Comparison of ENCODE assay signal across 10 cellular contexts in genomic region chr5:752532-753115, GRCh38. TPM values are rescaled to one million over a fixed set of nuclear protein-coding genes. Genes with fewer than 3 reads are reported as not detected.
DNase-seq lines count a peak whose midpoint lies in the region; ATAC-seq, FAIRE-seq and TF ChIP-seq lines count a peak whose summit lies in the region.
"Not testable (repeated sequence)": the region's sequence is repeated elsewhere in the genome, so short reads cannot be mapped to it uniquely, and the experiment has no call there.
"Had no signal": no experiment of that assay in that cellular context is flagged by ENCODE, and none has a peak within 500 bp of the region (broad histone marks: within the 10 kb centered on the region; RNA-seq: fewer than 3 reads in every experiment).

No MANE protein-coding gene starts in this region.

- FAIRE-seq in K562 (lab: Jason Lieb, UNC) = peak; percentile 49

- H3K27me3 ChIP-seq in Karpas-422 (ENCODE audit: low read length); upper lobe of right lung: not testable (repeated sequence)
- peaks cover 13 to 25% of the 10 kb centered on the region in 2 experiments; a peak in 4 of 5 replicates for H3K27me3 ChIP-seq in K562 (ENCODE audit: control insufficient read depth in 2 of 2, insufficient read depth in 2 of 2, low read length in 2 of 2)

- not testable (repeated sequence) for TF ChIP-seq POLR2A in K562 (conservative IDR thresholded peaks at IDR 0.05)

- in situ Hi-C loops in K562 (cut with MboI) = loop anchor here (10.0 kb wide), 1 partner anchor 92 kb away; no protein-coding TSS in a partner anchor

- not testable (repeated sequence) for H3K9ac ChIP-seq in Karpas-422 (ENCODE audit: low read length); K562 (ENCODE audit: insufficient read depth in 1 of 2, low read depth in 2 of 2, low read length in 2 of 2)

- not testable (repeated sequence) for H3K9me1 ChIP-seq in K562 (ENCODE audit: control insufficient read depth, insufficient read depth, low read length)

- not testable (repeated sequence) for TF ChIP-seq EP300 in K562 (IDR thresholded peaks at IDR 0.05; ENCODE audit: low read length)

- H3K4me3 Mint-ChIP-seq in activated CD8-positive, alpha-beta memory T cell treated with anti-CD3 and anti-CD28 coated beads, Interleukin-2, amount 10 ng/mL, durations not matched to agents 7 days and 5 days = not testable (repeated sequence)

- not testable (repeated sequence) for H4K20me1 ChIP-seq in Karpas-422 (ENCODE audit: insufficient read depth, low read depth, low read length); K562 (replicated peaks; ENCODE audit: control insufficient read depth, insufficient read depth, low read length)

- DNase-seq in 8988T (peak; percentile 6), Karpas-422 (peak; percentile 22), mesenteric fat pad (ENCODE audit: low spot score) (peak; percentile 55), upper lobe of right lung (peak; percentile 21)
- peak; percentile 5 for DNase-seq in activated CD4-positive, alpha-beta T cell treated with anti-CD3 and anti-CD28 coated beads for 1 hour
- peak; percentile 5 for DNase-seq in activated CD8-positive, alpha-beta memory T cell treated with anti-CD3 and anti-CD28 coated beads, Interleukin-2, amount 10 ng/mL, durations not matched to agents 7 days and 5 days
- not testable (repeated sequence) for DNase-seq in K562 (ENCODE audit: extremely low read depth in 1 of 4, low spot score in 3 of 4)

- not testable (repeated sequence) for BruUV-seq in K562 (replicated peaks; lab: Mats Ljungman, UMichigan)

- H3K9me3 ChIP-seq in Karpas-422 (ENCODE audit: low read length); K562 (replicated peaks; ENCODE audit: control insufficient read depth, insufficient read depth, low read depth, low read length); upper lobe of right lung: not testable (repeated sequence)

- H3K27me3 Mint-ChIP-seq in activated CD8-positive, alpha-beta memory T cell treated with anti-CD3 and anti-CD28 coated beads, Interleukin-2, amount 10 ng/mL, durations not matched to agents 7 days and 5 days = not testable (repeated sequence)

- TF ChIP-seq RAD21 in K562 (CRISPR knock-in tag; conservative IDR thresholded peaks at IDR 0.05 in 1 of 2, IDR thresholded peaks at IDR 0.05 in 1 of 2) = not testable (repeated sequence)

- CTCF ChIA-PET in activated CD8-positive, alpha-beta memory T cell treated with anti-CD3 and anti-CD28 coated beads, Interleukin-2, amount 10 ng/mL, durations not matched to agents 7 days and 5 days (lab: Charles Lee); K562 (lab: Yijun Ruan, JAX; ENCODE audit: low intra/inter-chr PET ratio): not testable (repeated sequence)

- not testable (repeated sequence) for H3K36me3 Mint-ChIP-seq in activated CD8-positive, alpha-beta memory T cell treated with anti-CD3 and anti-CD28 coated beads, Interleukin-2, amount 10 ng/mL, durations not matched to agents 7 days and 5 days

- H3K36me3 ChIP-seq in Karpas-422 (ENCODE audit: insufficient read depth, low read length); K562 (ENCODE audit: control insufficient read depth, insufficient read depth, low read length); upper lobe of right lung: not testable (repeated sequence)

- not testable (repeated sequence) for H2AFZ ChIP-seq in Karpas-422 (ENCODE audit: low read length); K562 (ENCODE audit: low read depth, low read length)

- H3K27ac ChIP-seq in Karpas-422 (ENCODE audit: low read length); K562 (ENCODE audit: extremely low read depth, low read depth, low read length); upper lobe of right lung: not testable (repeated sequence)

- H3K79me2 ChIP-seq in Karpas-422 (ENCODE audit: low read length); K562 (ENCODE audit: control insufficient read depth, insufficient read depth, low read length): not testable (repeated sequence)

- H3K9me3 Mint-ChIP-seq in activated CD8-positive, alpha-beta memory T cell treated with anti-CD3 and anti-CD28 coated beads, Interleukin-2, amount 10 ng/mL, durations not matched to agents 7 days and 5 days (ENCODE audit: low read depth) = not testable (repeated sequence)

- intact Hi-C loops in K562 (cut with micrococcal nuclease); upper lobe of right lung (cut with DNase I): not testable (repeated sequence)

- H3K27ac Mint-ChIP-seq in activated CD8-positive, alpha-beta memory T cell treated with anti-CD3 and anti-CD28 coated beads, Interleukin-2, amount 10 ng/mL, durations not matched to agents 7 days and 5 days = not testable (repeated sequence)

- H3K4me2 ChIP-seq in Karpas-422 (ENCODE audit: low read depth, low read length, poor library complexity, severe bottlenecking); K562 (ENCODE audit: insufficient read depth, low read length): not testable (repeated sequence)

- H3K9me2 ChIP-seq in Karpas-422 (replicated peaks; ENCODE audit: insufficient read depth, low read length) = not testable (repeated sequence)

- not testable (repeated sequence) for ATAC-seq in activated CD8-positive, alpha-beta memory T cell treated with anti-CD3 and anti-CD28 coated beads, Interleukin-2, amount 10 ng/mL, durations not matched to agents 7 days and 5 days; upper lobe of right lung
- ATAC-seq in K562 = peak; percentile 69

- POLR2A ChIA-PET in K562 (lab: Yijun Ruan, JAX) = not testable (repeated sequence)

- not testable (repeated sequence) for TF ChIP-seq CTCF in K562 (IDR thresholded peaks at IDR 0.05 in 2 of 3, conservative IDR thresholded peaks at IDR 0.05 in 1 of 3; ENCODE audit: insufficient read depth in 2 of 3, low read depth in 1 of 3, low read length in 3 of 3); upper lobe of right lung (IDR thresholded peaks at IDR 0.05)

- 2% methylated on average over 10 of the region's 20 CpGs for WGBS in K562 (ENCODE audit: insufficient coverage, low coverage, missing lambda C conversion rate)

- H3K4me1 ChIP-seq in Karpas-422 (ENCODE audit: low read length); upper lobe of right lung: not testable (repeated sequence)
- peaks cover 0 to 12% of the 10 kb centered on the region in 2 experiments; a peak in 1 of 5 replicates for H3K4me1 ChIP-seq in K562 (replicated peaks in 1 of 2; ENCODE audit: control insufficient read depth in 2 of 2, insufficient read depth in 2 of 2, low read length in 2 of 2)

- H3K4me1 Mint-ChIP-seq in activated CD8-positive, alpha-beta memory T cell treated with anti-CD3 and anti-CD28 coated beads, Interleukin-2, amount 10 ng/mL, durations not matched to agents 7 days and 5 days = not testable (repeated sequence)

- not testable (repeated sequence) for H3K4me3 ChIP-seq in Karpas-422 (ENCODE audit: low read length); K562; upper lobe of right lung

RNA-seq across cellular contexts. Expression of gene ZDHHC11B, which starts 31.9 kb away (rescaled TPM):
- total RNA-seq in Karpas-422 (2014; rRNA removed; shearing (Covaris generic); ENCODE audit: low replicate concordance) = 0.34 and 1.5 TPM in 2 replicates
- under 1 TPM in 1 of 2 experiments, not detected in 1; 0.21 TPM for total RNA-seq in activated CD8-positive, alpha-beta memory T cell treated with anti-CD3 and anti-CD28 coated beads, Interleukin-2, amount 10 ng/mL, durations not matched to agents 7 days and 5 days
- 0.90 TPM in 1 of 2 replicates, not detected in the other for total RNA-seq in K562 (2011; cell fraction: chromatin; rRNA removed; ENCODE audit: low replicate concordance)
- 0.26 TPM in 1 of 2 replicates, not detected in the other for total RNA-seq in K562 (2011; cell fraction: nucleolus; rRNA removed)
- not detected in 2 replicates for total RNA-seq in K562 (2011; cell fraction: nucleoplasm; rRNA removed)
- total RNA-seq in K562 (2014; rRNA removed) (0.12 and 0.23 TPM in 2 replicates), K562 (2014; rRNA removed; fragmentation: Illumina TruSeq; extraction: Trizol) (0.15 and 0.22 TPM in 2 replicates), K562 (2015; rRNA removed; fragmentation: Illumina TruSeq; extraction: Trizol) (0.30 TPM in 1 of 2 replicates, not detected in the other), K562 (2021) (0.16 TPM in 1 of 2 replicates, not detected in the other), mesenteric fat pad (6.9 TPM), upper lobe of right lung (8.0 TPM)
- polyA plus RNA-seq in K562 (2011; rRNA removed) (0.08 and 0.21 TPM in 2 replicates), K562 (2014; fragmentation: Illumina TruSeq; extraction: Trizol) (0.08 and 0.15 TPM in 2 replicates), K562 (2014; fragmentation: Nextera tagmentation; extraction: Ambion mirVana) (under 1 TPM in 1 of 2 experiments, not detected in 1; 0.03 TPM), K562 (2014; rRNA removed) (0.07 TPM in 1 of 2 replicates, not detected in the other)
- polyA plus RNA-seq in K562 (2011; cell fraction: cytosol; rRNA removed) = not detected in 2 replicates
- 0.46 and 1.5 TPM in 2 replicates for polyA plus RNA-seq in K562 (2011; cell fraction: nucleus; rRNA removed)
- 0.14 and 0.47 TPM in 2 replicates for polyA plus RNA-seq in K562 (2012)
- polyA minus RNA-seq in K562 (2011; rRNA and poly(A)+ RNA removed) = not detected in 2 replicates
- not detected in 2 replicates for polyA minus RNA-seq in K562 (2011; cell fraction: cytosol; rRNA and poly(A)+ RNA removed)
- 0.22 and 0.54 TPM in 2 replicates for polyA minus RNA-seq in K562 (2011; cell fraction: nucleus; rRNA and poly(A)+ RNA removed)
- total RNA-seq: GM12878 had no signal
- polyA plus RNA-seq: CD14-positive monocyte; CD8-positive, alpha-beta memory T cell had no signal

RNA-seq across cellular contexts. Expression of gene TPPP, which starts 59.5 kb away (rescaled TPM):
- 1.6 and 1.8 TPM in 2 replicates for total RNA-seq in Karpas-422 (2014; rRNA removed; shearing (Covaris generic); ENCODE audit: low replicate concordance)
- under 1 TPM; 0.16 to 0.20 TPM for total RNA-seq in activated CD8-positive, alpha-beta memory T cell treated with anti-CD3 and anti-CD28 coated beads, Interleukin-2, amount 10 ng/mL, durations not matched to agents 7 days and 5 days
- 0.11 and 0.28 TPM in 2 replicates for total RNA-seq in K562 (2011; cell fraction: chromatin; rRNA removed; ENCODE audit: low replicate concordance)
- total RNA-seq in K562 (2011; cell fraction: nucleolus; rRNA removed) = 0.13 and 0.17 TPM in 2 replicates
- total RNA-seq in K562 (2011; cell fraction: nucleoplasm; rRNA removed) = 0.15 TPM in 1 of 2 replicates, not detected in the other
- total RNA-seq in K562 (2014; rRNA removed) (not detected in 2 replicates), K562 (2014; rRNA removed; fragmentation: Illumina TruSeq; extraction: Trizol) (not detected in 2 replicates), K562 (2015; rRNA removed; fragmentation: Illumina TruSeq; extraction: Trizol) (not detected in 2 replicates), K562 (2021) (0.07 TPM in 2 replicates), mesenteric fat pad (5.4 TPM), upper lobe of right lung (16.1 TPM)
- polyA plus RNA-seq in K562 (2011; rRNA removed) (0.01 and 0.03 TPM in 2 replicates), K562 (2014; fragmentation: Illumina TruSeq; extraction: Trizol) (0.01 TPM in 1 of 2 replicates, not detected in the other), K562 (2014; fragmentation: Nextera tagmentation; extraction: Ambion mirVana) (not detected), K562 (2014; rRNA removed) (not detected in 2 replicates)
- 0.04 and 0.06 TPM in 2 replicates for polyA plus RNA-seq in K562 (2011; cell fraction: cytosol; rRNA removed)
- 0.06 and 0.11 TPM in 2 replicates for polyA plus RNA-seq in K562 (2011; cell fraction: nucleus; rRNA removed)
- polyA plus RNA-seq in K562 (2012) = 0.21 and 0.25 TPM in 2 replicates
- polyA minus RNA-seq in K562 (2011; rRNA and poly(A)+ RNA removed) = 0.11 and 0.12 TPM in 2 replicates
- not detected in 2 replicates for polyA minus RNA-seq in K562 (2011; cell fraction: cytosol; rRNA and poly(A)+ RNA removed)
- polyA minus RNA-seq in K562 (2011; cell fraction: nucleus; rRNA and poly(A)+ RNA removed) = not detected in 2 replicates
